ENCODE assay signal across 17 cellular contexts in the genomic region with DNA sequence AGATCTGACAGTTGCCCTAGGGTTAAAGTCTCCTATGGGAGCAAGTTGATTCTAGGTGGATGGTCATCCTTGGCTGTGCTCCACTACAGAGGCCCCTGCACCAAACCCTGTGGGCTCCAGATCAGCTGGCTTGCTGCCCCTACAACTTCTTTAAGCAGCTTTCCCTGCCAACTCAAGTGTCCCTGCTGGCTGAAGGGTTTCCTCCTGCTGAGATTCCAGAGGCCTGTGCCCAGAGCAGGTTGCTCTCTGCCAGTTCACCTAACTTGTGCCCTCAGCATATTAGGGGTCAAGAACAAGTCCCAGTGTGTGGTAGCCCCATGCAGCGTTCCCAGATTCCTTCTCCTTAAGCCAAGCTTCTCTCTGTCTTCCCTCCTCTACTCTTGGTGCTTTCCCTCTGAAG.
"Had no signal": no experiment of that assay in that cellular context is flagged by ENCODE, and none has a peak within 500 bp of the region (broad histone marks: within the 10 kb centered on the region; RNA-seq: fewer than 3 reads in every experiment).

No MANE protein-coding gene starts in this region.

- H3K4me1 ChIP-seq: breast epithelium had no signal

- H3K27me3 Mint-ChIP-seq: activated CD4-positive, alpha-beta T cell treated with anti-CD3 and anti-CD28 coated beads, Interleukin-2, amount 10 ng/mL, durations not matched to agents 7 days and 5 days; activated naive CD8-positive, alpha-beta T cell treated with anti-CD3 and anti-CD28 coated beads for 36 hours; effector memory CD8-positive, alpha-beta T cell; naive thymus-derived CD4-positive, alpha-beta T cell; stimulated activated memory B cell treated with anti-CD40 and anti-IgM and Interleukin-4, amounts not matched to agents 10 μg/mL and 1 μg/mL and 100 μg/mL, for 72 hours had no signal

- DNase-seq: activated CD4-positive, alpha-beta T cell treated with anti-CD3 and anti-CD28 coated beads, Interleukin-2, amount 10 ng/mL, durations not matched to agents 7 days and 5 days; activated effector memory CD4-positive, alpha-beta T cell treated with anti-CD3 and anti-CD28 coated beads, Interleukin-2, amount 50 U/mL, for 16 hours; activated naive CD8-positive, alpha-beta T cell treated with anti-CD3 and anti-CD28 coated beads for 36 hours; anterior cingulate cortex; dermis blood vessel endothelial cell; effector memory CD8-positive, alpha-beta T cell; gastrocnemius medialis; heart left ventricle; immature natural killer cell; mammary epithelial cell; mucosa of descending colon; naive thymus-derived CD4-positive, alpha-beta T cell; stimulated activated CD4-positive, alpha-beta T cell treated with anti-CD3 and anti-CD28 coated beads, Interleukin-2, amount 100 ng/mL, for 48 hours had no signal

- H3K27ac Mint-ChIP-seq: activated CD4-positive, alpha-beta T cell treated with anti-CD3 and anti-CD28 coated beads, Interleukin-2, amount 10 ng/mL, durations not matched to agents 7 days and 5 days; activated naive CD8-positive, alpha-beta T cell treated with anti-CD3 and anti-CD28 coated beads for 36 hours; stimulated activated memory B cell treated with anti-CD40 and anti-IgM and Interleukin-4, amounts not matched to agents 10 μg/mL and 1 μg/mL and 100 μg/mL, for 72 hours; T-helper 1 cell treated with Interleukin-12 subunit alpha and Interleukin-12 subunit beta and Interleukin-4 antibody, amounts not matched to agents 30 μg/mL and 1 μg/mL, for 36 hours had no signal

- H3K9me3 Mint-ChIP-seq: immature natural killer cell; stimulated activated memory B cell treated with anti-CD40 and anti-IgM and Interleukin-4, amounts not matched to agents 10 μg/mL and 1 μg/mL and 100 μg/mL, for 72 hours had no signal

- H3K27me3 ChIP-seq: breast epithelium, gastrocnemius medialis, heart left ventricle had no signal

- H3K27ac ChIP-seq: breast epithelium, gastrocnemius medialis, heart left ventricle had no signal

- ATAC-seq: effector memory CD8-positive, alpha-beta T cell; gastrocnemius medialis; naive thymus-derived CD4-positive, alpha-beta T cell; SK-N-SH treated with all-trans-retinoic acid at 6 μM for 48 hours; stimulated activated memory B cell treated with anti-CD40 and anti-IgM and Interleukin-4, amounts not matched to agents 10 μg/mL and 1 μg/mL and 100 μg/mL, for 72 hours had no signal

- H3K9me3 ChIP-seq: breast epithelium, gastrocnemius medialis, heart left ventricle, mucosa of descending colon had no signal

- H3K4me3 Mint-ChIP-seq: activated CD4-positive, alpha-beta T cell treated with anti-CD3 and anti-CD28 coated beads, Interleukin-2, amount 10 ng/mL, durations not matched to agents 7 days and 5 days; activated naive CD8-positive, alpha-beta T cell treated with anti-CD3 and anti-CD28 coated beads for 36 hours; effector memory CD8-positive, alpha-beta T cell; immature natural killer cell; stimulated activated memory B cell treated with anti-CD40 and anti-IgM and Interleukin-4, amounts not matched to agents 10 μg/mL and 1 μg/mL and 100 μg/mL, for 72 hours; T-helper 1 cell treated with Interleukin-12 subunit alpha and Interleukin-12 subunit beta and Interleukin-4 antibody, amounts not matched to agents 30 μg/mL and 1 μg/mL, for 36 hours had no signal
